12 cellular contexts compared by ENCODE assay signal in the genomic region with DNA sequence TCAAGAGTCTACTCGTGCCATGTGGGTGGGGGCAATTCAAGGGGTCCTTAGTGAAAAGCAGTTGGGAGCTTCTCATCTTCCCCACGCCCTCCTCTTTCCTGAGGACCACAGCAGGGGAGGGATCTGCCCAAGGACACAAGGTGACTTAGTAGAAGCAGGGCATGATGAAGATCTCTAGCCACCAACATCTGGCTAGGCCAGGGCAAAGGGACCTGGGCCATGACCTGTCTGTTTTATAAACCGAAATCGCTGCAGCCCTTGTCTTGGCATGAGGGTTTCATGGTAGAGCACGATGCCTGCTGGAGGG. TPM values are rescaled to one million over a fixed set of nuclear protein-coding genes. Genes with fewer than 3 reads are reported as not detected.
A peak's percentile ranks its signal among the peaks of the same experiment; 100 is the strongest.
DNase-seq lines count a peak whose midpoint lies in the region; ATAC-seq and TF ChIP-seq lines count a peak whose summit lies in the region.
"Had no signal": no experiment of that assay in that cellular context is flagged by ENCODE, and none has a peak within 500 bp of the region (broad histone marks: within the 10 kb centered on the region; RNA-seq: fewer than 3 reads in every experiment).

No MANE protein-coding gene starts in this region.

- no peaks in the 10 kb centered on the region for H3K9me3 Mint-ChIP-seq in CD8-positive, alpha-beta memory T cell

- H3K4me3 ChIP-seq in CD8-positive, alpha-beta memory T cell (ENCODE audit: low read length): no peak overlapping the region
- H3K4me3 ChIP-seq in SJCRH30: no peak overlapping the region
- H3K4me3 ChIP-seq in esophagus squamous epithelium: peak overlapping the region in 1 of 4 donors; percentile 34
- no peak overlapping the region for H3K4me3 ChIP-seq in skin epidermis

- H3K27ac ChIP-seq in CD8-positive, alpha-beta memory T cell (ENCODE audit: low read depth, low read length): peak overlapping the region; percentile 78
- H3K27ac ChIP-seq in SJCRH30: peak overlapping the region; percentile 69
- peak overlapping the region; percentile 86 to 91 (median 88) for H3K27ac ChIP-seq in esophagus squamous epithelium
- H3K27ac ChIP-seq in skin epidermis: peak overlapping the region in 20 of 21 experiments; percentile 50 to 83 (median 69)

- WGBS in esophagus squamous epithelium, 2 donors: 36 to 40% methylated on average over 2 of the region's 5 CpGs

- DNase-seq in CD8-positive, alpha-beta memory T cell: no peak
- DNase-seq in SJCRH30: no peak
- DNase-seq in esophagus squamous epithelium (lab: John Stamatoyannopoulos, UW): no peak
- no peak for DNase-seq in nucleus accumbens (lab: John Stamatoyannopoulos, UW)
- DNase-seq in NCI-H446 treated with DMSO at 0.1 percent for 48 hours (lab: John Stamatoyannopoulos, UW): no peak
- no peak for DNase-seq in NCI-H2029 (lab: John Stamatoyannopoulos, UW)
- DNase-seq: central memory CD4-positive, alpha-beta T cell; DMS153 had no signal

- H3K36me3 ChIP-seq in CD8-positive, alpha-beta memory T cell (ENCODE audit: insufficient read depth, low read length): no peaks in the 10 kb centered on the region
- H3K36me3 ChIP-seq in SJCRH30 (no peaks in the 10 kb centered on the region), esophagus squamous epithelium (peaks cover 0 to 4% (median 0%) of the 10 kb centered on the region in 3 donors)

- peaks cover 0 to 23% (median 3%) of the 10 kb centered on the region in 3 donors for H3K36me3 Mint-ChIP-seq in CD8-positive, alpha-beta memory T cell

- no peaks in the 10 kb centered on the region for H3K9me3 ChIP-seq in CD8-positive, alpha-beta memory T cell (ENCODE audit: low read length)
- H3K9me3 ChIP-seq in SJCRH30 (replicated peaks): no peaks in the 10 kb centered on the region
- no peaks in the 10 kb centered on the region for H3K9me3 ChIP-seq in esophagus squamous epithelium

- POLR2A ChIA-PET in CD8-positive, alpha-beta memory T cell (lab: Charles Lee): no interaction called here

- TF ChIP-seq CTCF in esophagus squamous epithelium (IDR thresholded peaks at IDR 0.05): no peak

- TF ChIP-seq POLR2A in esophagus squamous epithelium (IDR thresholded peaks at IDR 0.05): no peak

- no peak for ATAC-seq in HG03039 (IDR thresholded peaks at IDR 0.05; ENCODE audit: unreplicated experiment)

- peaks cover 26 to 46% (median 36%) of the 10 kb centered on the region in 3 donors for H3K4me1 Mint-ChIP-seq in CD8-positive, alpha-beta memory T cell

- CTCF ChIA-PET in CD8-positive, alpha-beta memory T cell (lab: Charles Lee): interaction anchor here (1.6 to 2.5 kb wide), 2 partner anchors 132 to 168 kb away, joined by 4 to 8 read pairs; no protein-coding TSS in a partner anchor

- no peaks in the 10 kb centered on the region for H3K27me3 Mint-ChIP-seq in CD8-positive, alpha-beta memory T cell

- H3K27me3 ChIP-seq in CD8-positive, alpha-beta memory T cell (ENCODE audit: insufficient read depth, low read length, poor library complexity, severe bottlenecking): no peaks in the 10 kb centered on the region
- H3K27me3 ChIP-seq in SJCRH30 (no peaks in the 10 kb centered on the region), esophagus squamous epithelium (no peaks in the 10 kb centered on the region)

- H3K4me3 Mint-ChIP-seq in CD8-positive, alpha-beta memory T cell: no peak overlapping the region

- intact Hi-C loops in esophagus squamous epithelium (cut with DNase I): no loop called here

- peaks cover 42% of the 10 kb centered on the region for H3K4me1 ChIP-seq in CD8-positive, alpha-beta memory T cell (ENCODE audit: insufficient read depth, low read length)
- peaks cover 16% of the 10 kb centered on the region for H3K4me1 ChIP-seq in SJCRH30
- H3K4me1 ChIP-seq in esophagus squamous epithelium: peaks cover 21 to 64% (median 27%) of the 10 kb centered on the region in 3 donors

- H3K27ac Mint-ChIP-seq in CD8-positive, alpha-beta memory T cell: peak overlapping the region in 3 of 8 donors; percentile 38 to 99 (median 92)

RNA-seq across cellular contexts. Expression of gene G6PD, which starts 5.1 kb away (rescaled TPM):
- 100 to 1,000 TPM; 108 to 116 TPM for total RNA-seq in CD8-positive, alpha-beta memory T cell
- 10.7 TPM for polyA plus RNA-seq in CD8-positive, alpha-beta memory T cell
- 19.4 and 21.9 TPM in 2 replicates for total RNA-seq in SJCRH30 (2014; rRNA removed; shearing (Covaris generic))
- 100 to 1,000 TPM in 1 of 4 donors, 10 to 100 TPM in 3; 46.5 to 180 (median 79.9) TPM for total RNA-seq in esophagus squamous epithelium

RNA-seq across cellular contexts. Expression of gene IKBKG, which starts 5.9 kb away (rescaled TPM):
- total RNA-seq in CD8-positive, alpha-beta memory T cell: 10 to 100 TPM; 33.9 to 35.4 TPM
- polyA plus RNA-seq in CD8-positive, alpha-beta memory T cell: 34.8 TPM
- total RNA-seq in SJCRH30 (2014; rRNA removed; shearing (Covaris generic)): 9.5 and 10.5 TPM in 2 replicates
- 10 to 100 TPM in 3 of 4 donors, 1 to 10 TPM in 1; 9.9 to 14.7 (median 12.6) TPM for total RNA-seq in esophagus squamous epithelium

RNA-seq across cellular contexts. Expression of gene FAM3A, which starts 25.5 kb away (rescaled TPM):
- total RNA-seq in CD8-positive, alpha-beta memory T cell: 10 to 100 TPM; 28.4 to 29.4 TPM
- polyA plus RNA-seq in CD8-positive, alpha-beta memory T cell: 29.6 TPM
- total RNA-seq in SJCRH30 (2014; rRNA removed; shearing (Covaris generic)): 12.2 and 13.6 TPM in 2 replicates
- 10 to 100 TPM; 30.5 to 50.8 (median 40.9) TPM for total RNA-seq in esophagus squamous epithelium

RNA-seq across cellular contexts. Expression of gene CTAG1A, which starts 43.4 kb away (rescaled TPM):
- total RNA-seq in CD8-positive, alpha-beta memory T cell: not detected
- not detected for polyA plus RNA-seq in CD8-positive, alpha-beta memory T cell
- total RNA-seq in SJCRH30 (2014; rRNA removed; shearing (Covaris generic)): not detected in 2 replicates
- not detected for total RNA-seq in esophagus squamous epithelium
- total RNA-seq: glomerular endothelial cell, NCI-H460 had no signal

RNA-seq across cellular contexts. Expression of gene SLC10A3, which starts 51.1 kb away (rescaled TPM):
- 10 to 100 TPM; 40.8 to 45.7 TPM for total RNA-seq in CD8-positive, alpha-beta memory T cell
- polyA plus RNA-seq in CD8-positive, alpha-beta memory T cell: 81.0 TPM
- total RNA-seq in SJCRH30 (2014; rRNA removed; shearing (Covaris generic)): 13.2 and 13.7 TPM in 2 replicates
- 10 to 100 TPM; 26.1 to 38.5 (median 29.5) TPM for total RNA-seq in esophagus squamous epithelium
